In genomic region chr7:100397336-100398081, GRCh38 we compare ENCODE assay signal across 12 cellular contexts. TPM values are rescaled to one million over a fixed set of nuclear protein-coding genes. Genes with fewer than 3 reads are reported as not detected.
DNase-seq lines count a peak whose midpoint lies in the region; ATAC-seq, FAIRE-seq and TF ChIP-seq lines count a peak whose summit lies in the region.
"Had no signal": no experiment of that assay in that cellular context is flagged by ENCODE, and none has a peak within 500 bp of the region (broad histone marks: within the 10 kb centered on the region; RNA-seq: fewer than 3 reads in every experiment).

No MANE protein-coding gene starts in this region.

- intact Hi-C loops in right cardiac atrium (cut with DNase I), result no loop called here
- intact Hi-C loops in Right ventricle myocardium superior (cut with DNase I), result no loop called here
- intact Hi-C loops in dendritic cell treated with granulocyte-macrophage colony-stimulating factor and Interleukin-4, amounts not matched to agents 40 ng/mL and 50 ng/mL, for 4 days (cut with micrococcal nuclease), result no loop called here

- H3K4me3 Mint-ChIP-seq in dendritic cell treated with granulocyte-macrophage colony-stimulating factor and Interleukin-4, amounts not matched to agents 40 ng/mL and 50 ng/mL, for 4 days, result peak overlapping the region; percentile 61

- no peaks in the 10 kb centered on the region for H3K27me3 ChIP-seq in right cardiac atrium (ENCODE audit: control insufficient read depth, insufficient read depth)

- no peak overlapping the region for H3K27ac ChIP-seq in right cardiac atrium (ENCODE audit: low read length)

- no peaks in the 10 kb centered on the region for H3K9me3 ChIP-seq in right cardiac atrium (ENCODE audit: control insufficient read depth, low read length)

- no peak overlapping the region for H3K4me3 ChIP-seq in right cardiac atrium (ENCODE audit: low read length)
- H3K4me3 ChIP-seq in NB4 (ENCODE audit: low read depth, low read length), result peak overlapping the region; percentile 1

- peak overlapping the region; percentile 70 for H3K27ac Mint-ChIP-seq in dendritic cell treated with granulocyte-macrophage colony-stimulating factor and Interleukin-4, amounts not matched to agents 40 ng/mL and 50 ng/mL, for 4 days

- H3K4me1 ChIP-seq in right cardiac atrium (ENCODE audit: control insufficient read depth, insufficient read depth, low read length), result no peaks in the 10 kb centered on the region

- ATAC-seq in right cardiac atrium (peak; percentile 23 to 39), Right ventricle myocardium superior (ENCODE audit: poor library complexity) (no peak)

- no peak for FAIRE-seq in H54 (lab: Jason Lieb, UNC)

- in situ Hi-C loops in GM13977 (cut with MboI; ENCODE audit: low pct_unique_long_range_greater_than_20kb, low sequenced_read_pairs, unreplicated experiment), result no loop called here

- no peak for TF ChIP-seq POLR2A in NB4 (IDR thresholded peaks at IDR 0.05; ENCODE audit: extremely low read depth, insufficient read length)
- TF ChIP-seq POLR2A in H54 (IDR thresholded peaks at IDR 0.05; ENCODE audit: low read depth, low read length), result no peak

- H3K27me3 Mint-ChIP-seq in dendritic cell treated with granulocyte-macrophage colony-stimulating factor and Interleukin-4, amounts not matched to agents 40 ng/mL and 50 ng/mL, for 4 days, result no peaks in the 10 kb centered on the region
- H3K27me3 Mint-ChIP-seq: stimulated activated naive B cell treated with anti-CD40 and anti-IgM and Interleukin-4, amounts not matched to agents 10 μg/mL and 1 μg/mL and 100 μg/mL, for 72 hours had no signal

- H3K4me1 Mint-ChIP-seq in dendritic cell treated with granulocyte-macrophage colony-stimulating factor and Interleukin-4, amounts not matched to agents 40 ng/mL and 50 ng/mL, for 4 days (ENCODE audit: low read depth), result peaks cover 80% of the 10 kb centered on the region

- WGBS in right cardiac atrium, result 55% methylated on average over 13 of the region's 13 CpGs

- H3K36me3 Mint-ChIP-seq in dendritic cell treated with granulocyte-macrophage colony-stimulating factor and Interleukin-4, amounts not matched to agents 40 ng/mL and 50 ng/mL, for 4 days (ENCODE audit: low read depth), result peaks cover 84% of the 10 kb centered on the region

- no peaks in the 10 kb centered on the region for H3K9me3 Mint-ChIP-seq in dendritic cell treated with granulocyte-macrophage colony-stimulating factor and Interleukin-4, amounts not matched to agents 40 ng/mL and 50 ng/mL, for 4 days
- H3K9me3 Mint-ChIP-seq: stimulated activated naive B cell treated with anti-CD40 and anti-IgM and Interleukin-4, amounts not matched to agents 10 μg/mL and 1 μg/mL and 100 μg/mL, for 72 hours had no signal

- TF ChIP-seq CTCF in NB4 (IDR thresholded peaks at IDR 0.05; ENCODE audit: low read depth, low read length) (peak; percentile 1), GM13977 (IDR thresholded peaks at IDR 0.05; ENCODE audit: extremely low read depth, insufficient read depth, missing control alignments) (no peak)

- DNase-seq in right cardiac atrium, result no peak
- no peak for DNase-seq in Right ventricle myocardium superior
- DNase-seq in NB4 (ENCODE audit: low read depth), result peak; percentile 81
- no peak for DNase-seq in GM13977 (ENCODE audit: low spot score)
- no peak for DNase-seq in RPMI8226
- no peak for DNase-seq in H54 (ENCODE audit: insufficient read length, low spot score)
- DNase-seq in activated CD4-positive, CD25-positive, alpha-beta regulatory T cell (lab: John Stamatoyannopoulos, UW), result no peak
- DNase-seq: activated CD8-positive, alpha-beta memory T cell treated with anti-CD3 and anti-CD28 coated beads for 24 hours; amniotic stem cell; NCI-H2171 had no signal

RNA-seq across cellular contexts. Expression of gene PILRA, which starts 24.2 kb away (rescaled TPM):
- total RNA-seq in right cardiac atrium (1 to 10 TPM; 3.9 to 5.3 (median 4.9) TPM), Right ventricle myocardium superior (3.6 TPM)
- polyA plus RNA-seq in right cardiac atrium, result 2.3 TPM

RNA-seq across cellular contexts. Expression of gene ZCWPW1, which starts 31.0 kb away (rescaled TPM):
- total RNA-seq in right cardiac atrium, result 1 to 10 TPM; 3.5 to 5.3 (median 4.4) TPM
- 4.9 TPM for polyA plus RNA-seq in right cardiac atrium
- total RNA-seq in Right ventricle myocardium superior, result 5.4 TPM

RNA-seq across cellular contexts. Expression of gene MEPCE, which starts 32.1 kb away (rescaled TPM):
- total RNA-seq in right cardiac atrium (10 to 100 TPM; 18.7 to 24.6 (median 23.2) TPM), Right ventricle myocardium superior (22.2 TPM)
- 20.4 TPM for polyA plus RNA-seq in right cardiac atrium

RNA-seq across cellular contexts. Expression of gene PPP1R35, which starts 38.8 kb away (rescaled TPM):
- total RNA-seq in right cardiac atrium, result 10 to 100 TPM; 14.8 to 17.7 (median 16.5) TPM
- polyA plus RNA-seq in right cardiac atrium, result 20.3 TPM
- 10.9 TPM for total RNA-seq in Right ventricle myocardium superior

RNA-seq across cellular contexts. Expression of gene PILRB, which starts 39.6 kb away (rescaled TPM):
- 10 to 100 TPM; 13.2 to 15.6 (median 13.7) TPM for total RNA-seq in right cardiac atrium
- 18.1 TPM for polyA plus RNA-seq in right cardiac atrium
- 8.8 TPM for total RNA-seq in Right ventricle myocardium superior
